In genomic region chr4:54005475-54005874, GRCh38 we compare ENCODE assay signal across 13 cellular contexts. TPM values are rescaled to one million over a fixed set of nuclear protein-coding genes. Genes with fewer than 3 reads are reported as not detected.
DNase-seq lines count a peak whose midpoint lies in the region; ATAC-seq and TF ChIP-seq lines count a peak whose summit lies in the region.
"Had no signal": no experiment of that assay in that cellular context is flagged by ENCODE, and none has a peak within 500 bp of the region (broad histone marks: within the 10 kb centered on the region; RNA-seq: fewer than 3 reads in every experiment).

No MANE protein-coding gene starts in this region.

- H3K36me3 Mint-ChIP-seq in T-helper 2 cell treated with Interferon-gamma antibody and Interleukin-4, amounts not matched to agents 5 μg/mL and 100 μg/mL, for 36 hours (ENCODE audit: low read depth), result peaks cover 29% of the 10 kb centered on the region

- H3K36me3 ChIP-seq in right atrium auricular region, result no peaks in the 10 kb centered on the region
- H3K36me3 ChIP-seq: ovary had no signal

- H3K27ac Mint-ChIP-seq in T-helper 2 cell treated with Interferon-gamma antibody and Interleukin-4, amounts not matched to agents 5 μg/mL and 100 μg/mL, for 36 hours, result no peak overlapping the region

- peak overlapping the region; percentile 36 for H3K4me3 Mint-ChIP-seq in T-helper 2 cell treated with Interferon-gamma antibody and Interleukin-4, amounts not matched to agents 5 μg/mL and 100 μg/mL, for 36 hours

- H3K27ac ChIP-seq in right cardiac atrium (ENCODE audit: low read length) (no peak overlapping the region), right atrium auricular region (no peak overlapping the region), foreskin keratinocyte (peak overlapping the region; percentile 33)
- H3K27ac ChIP-seq: BLaER1 treated with 17β-estradiol and CSF1 and Interleukin-3, amounts not matched to agents 10 nM and 100 nM; body of pancreas; ovary had no signal

- intact Hi-C loops in right cardiac atrium (cut with DNase I), result no loop called here

- WGBS in right cardiac atrium, result 61% methylated on average over 2 of the region's 2 CpGs

- no peaks in the 10 kb centered on the region for H3K4me1 ChIP-seq in right cardiac atrium (ENCODE audit: control insufficient read depth, insufficient read depth, low read length)
- no peaks in the 10 kb centered on the region for H3K4me1 ChIP-seq in right atrium auricular region
- no peaks in the 10 kb centered on the region for H3K4me1 ChIP-seq in foreskin keratinocyte
- H3K4me1 ChIP-seq: body of pancreas had no signal

- no peaks in the 10 kb centered on the region for H3K9me3 Mint-ChIP-seq in T-helper 2 cell treated with Interferon-gamma antibody and Interleukin-4, amounts not matched to agents 5 μg/mL and 100 μg/mL, for 36 hours

- H3K4me3 ChIP-seq in right cardiac atrium (ENCODE audit: low read length) (no peak overlapping the region), right atrium auricular region (no peak overlapping the region)
- H3K4me3 ChIP-seq: BLaER1 treated with 17β-estradiol and CSF1 and Interleukin-3, amounts not matched to agents 10 nM and 100 nM; body of pancreas; ovary had no signal

- peak; percentile 48 to 55 for ATAC-seq in right cardiac atrium
- no peak for ATAC-seq in foreskin keratinocyte
- ATAC-seq in GM19324 (IDR thresholded peaks at IDR 0.05; ENCODE audit: low FRiP score, unreplicated experiment), result no peak
- ATAC-seq: body of pancreas had no signal

- no peaks in the 10 kb centered on the region for H3K27me3 Mint-ChIP-seq in T-helper 2 cell treated with Interferon-gamma antibody and Interleukin-4, amounts not matched to agents 5 μg/mL and 100 μg/mL, for 36 hours (ENCODE audit: low read depth)

- TF ChIP-seq CTCF in right atrium auricular region (IDR thresholded peaks at IDR 0.05) (no peak), foreskin keratinocyte (conservative IDR thresholded peaks at IDR 0.05) (no peak)

- no peaks in the 10 kb centered on the region for H3K9me3 ChIP-seq in right cardiac atrium (ENCODE audit: control insufficient read depth, low read length)
- H3K9me3 ChIP-seq in right atrium auricular region, result no peaks in the 10 kb centered on the region
- H3K9me3 ChIP-seq: body of pancreas, ovary had no signal

- DNase-seq in right cardiac atrium (no peak), right atrium auricular region (ENCODE audit: low spot score) (no peak), foreskin keratinocyte (no peak), COLO829 (ENCODE audit: low spot score) (no peak), NOMO-1 (lab: John Stamatoyannopoulos, UW; ENCODE audit: unreplicated experiment in 2 of 2) (no peak), hippocampal formation (lab: John Stamatoyannopoulos, UW) (no peak)
- DNase-seq in T-helper 2 cell treated with Interferon-gamma antibody and Interleukin-4, amounts not matched to agents 5 μg/mL and 100 μg/mL, for 36 hours (ENCODE audit: low spot score), result no peak
- DNase-seq: body of pancreas, left cardiac atrium, NCI-H146, ovary had no signal

- no peaks in the 10 kb centered on the region for H3K27me3 ChIP-seq in right cardiac atrium (ENCODE audit: control insufficient read depth, insufficient read depth)
- no peaks in the 10 kb centered on the region for H3K27me3 ChIP-seq in right atrium auricular region
- H3K27me3 ChIP-seq in foreskin keratinocyte, result no peaks in the 10 kb centered on the region
- H3K27me3 ChIP-seq: BLaER1 treated with 17β-estradiol and CSF1 and Interleukin-3, amounts not matched to agents 10 nM and 100 nM; body of pancreas; ovary had no signal

- peaks cover 4% of the 10 kb centered on the region for H3K4me1 Mint-ChIP-seq in T-helper 2 cell treated with Interferon-gamma antibody and Interleukin-4, amounts not matched to agents 5 μg/mL and 100 μg/mL, for 36 hours (ENCODE audit: low read depth)

RNA-seq across cellular contexts. Expression of gene CHIC2, which starts 58.9 kb away (rescaled TPM):
- 10 to 100 TPM; 11.1 to 18.1 (median 13.3) TPM for total RNA-seq in right cardiac atrium
- 10.4 TPM for polyA plus RNA-seq in right cardiac atrium
- total RNA-seq in right atrium auricular region, result 10 to 100 TPM; 10.6 to 18.7 TPM
- 21.8 and 22.4 TPM in 2 replicates for total RNA-seq in foreskin keratinocyte
- 14.7 and 16.8 TPM in 2 replicates for polyA plus RNA-seq in foreskin keratinocyte

Comparison
In these comparisons a context has a peak if more than half of its experiments do, and no peak if none do; other contexts are left out.
1. ATAC-seq: peak in right cardiac atrium (2 of 2); none in foreskin keratinocyte (single experiment) and GM19324 (single experiment).